21 cellular contexts compared by ENCODE assay signal in the genomic region with DNA sequence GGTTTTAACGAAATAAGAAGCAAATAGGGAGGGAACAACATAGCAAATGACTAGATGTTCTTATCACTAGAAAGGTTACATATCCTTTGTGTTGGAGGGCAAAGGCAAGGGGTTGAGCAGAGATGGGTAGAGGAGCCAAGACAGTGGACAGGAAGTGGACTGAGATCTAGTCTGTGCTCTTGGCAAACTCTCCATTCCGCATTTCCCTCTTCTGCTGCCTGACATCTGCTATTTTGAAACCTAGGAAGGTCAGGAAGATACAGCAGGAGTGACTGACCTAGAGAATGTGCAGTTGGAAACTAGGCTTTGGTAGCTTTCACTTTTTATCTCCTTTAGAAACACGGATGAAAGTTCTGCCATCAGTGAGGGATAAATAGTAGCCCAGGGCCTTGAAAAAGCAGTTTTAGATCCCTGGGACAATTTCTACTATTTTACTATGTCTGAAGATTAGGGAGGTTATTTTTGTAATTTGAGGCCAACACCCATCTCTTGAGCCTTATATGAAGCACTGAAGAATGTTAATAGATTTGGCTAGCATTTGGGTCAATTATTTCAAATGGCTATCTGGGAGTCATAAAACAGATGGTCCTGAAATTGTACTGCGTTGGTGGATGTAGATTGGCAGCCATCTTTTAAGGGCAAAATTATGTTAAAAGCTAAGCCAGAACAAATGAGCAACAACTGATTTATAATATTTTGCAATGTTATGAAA.
"Had no signal": no experiment of that assay in that cellular context is flagged by ENCODE, and none has a peak within 500 bp of the region (broad histone marks: within the 10 kb centered on the region; RNA-seq: fewer than 3 reads in every experiment).

No MANE protein-coding gene starts in this region.

- H3K9me3 ChIP-seq: breast epithelium, mucosa of descending colon, ovary, stomach, vagina had no signal

- DNase-seq: activated naive CD4-positive, alpha-beta T cell treated with Interleukin-2 at 50 U/mL for 16 hours; activated T-cell treated with anti-CD3 and anti-CD28 coated beads for 4 hours; aorta; cerebellar nuclear complex; effector memory CD4-positive, alpha-beta T cell; head of caudate nucleus; immature natural killer cell; mucosa of descending colon; nephron progenitor cell; ovary; stimulated activated CD4-positive, alpha-beta T cell treated with anti-CD3 and anti-CD28 coated beads, Interleukin-12 subunit alpha, Interleukin-12 subunit beta, amount 100 ng/mL, for 4 hours; stimulated activated CD4-positive, alpha-beta T cell treated with anti-CD3 and anti-CD28 coated beads, Interleukin-2, amount 100 ng/mL, for 24 hours; stomach; SW 1271; T-helper 9 cell had no signal

- H3K27ac ChIP-seq: ovary, stomach, vagina had no signal

- H3K27ac Mint-ChIP-seq: activated T-helper 17 cell treated with anti-CD3 and anti-CD28 coated beads, Interleukin-2, amount 50 U/mL, for 72 hours; dendritic cell treated with granulocyte-macrophage colony-stimulating factor and Interleukin-4, amounts not matched to agents 40 ng/mL and 50 ng/mL, for 4 days; immature natural killer cell; nephron progenitor cell had no signal

- ATAC-seq: activated CD4-positive, CD25-positive, alpha-beta regulatory T cell treated with anti-CD3 and anti-CD28 coated beads, Interleukin-2, amount 50 U/mL, for 24 hours; activated T-helper 17 cell treated with anti-CD3 and anti-CD28 coated beads, Interleukin-2, amount 50 U/mL, for 72 hours; mucosa of descending colon had no signal

- H3K4me3 Mint-ChIP-seq: activated T-helper 17 cell treated with anti-CD3 and anti-CD28 coated beads, Interleukin-2, amount 50 U/mL, for 72 hours; dendritic cell treated with granulocyte-macrophage colony-stimulating factor and Interleukin-4, amounts not matched to agents 40 ng/mL and 50 ng/mL, for 4 days; immature natural killer cell; nephron progenitor cell had no signal

- H3K27me3 ChIP-seq: breast epithelium, ovary, stomach, vagina had no signal

- H3K4me3 ChIP-seq: breast epithelium, lung, mucosa of descending colon, ovary, stomach, vagina had no signal

- H3K9me3 Mint-ChIP-seq: immature natural killer cell had no signal

- H3K27me3 Mint-ChIP-seq: activated T-helper 17 cell treated with anti-CD3 and anti-CD28 coated beads, Interleukin-2, amount 50 U/mL, for 72 hours had no signal

- H3K36me3 ChIP-seq: breast epithelium, ovary, stomach, vagina had no signal
